In genomic region chr3:135324246-135324645, GRCh38 we compare ENCODE assay signal across 7 cellular contexts.
"Had no signal": no experiment of that assay in that cellular context is flagged by ENCODE, and none has a peak within 500 bp of the region (broad histone marks: within the 10 kb centered on the region; RNA-seq: fewer than 3 reads in every experiment).

No MANE protein-coding gene starts in this region.

- H3K36me3 ChIP-seq: HAP-1 had no signal

- H3K4me3 ChIP-seq: GM23248, HAP-1 had no signal

- H3K4me1 ChIP-seq: HAP-1 had no signal

- DNase-seq: GM23248, GOT3, H7, HFFc6, KBM-7 had no signal

- H3K27ac ChIP-seq: GM23248, HL-60 had no signal

- H3K9me3 ChIP-seq: HAP-1 had no signal
